ENCODE assay signal across 14 cellular contexts in genomic region chr6:16804007-16804303, GRCh38. TPM values are rescaled to one million over a fixed set of nuclear protein-coding genes. Genes with fewer than 3 reads are reported as not detected.
DNase-seq lines count a peak whose midpoint lies in the region; ATAC-seq and TF ChIP-seq lines count a peak whose summit lies in the region.
"Had no signal": no experiment of that assay in that cellular context is flagged by ENCODE, and none has a peak within 500 bp of the region (broad histone marks: within the 10 kb centered on the region; RNA-seq: fewer than 3 reads in every experiment).

No MANE protein-coding gene starts in this region.

- peaks cover 41 to 52% (median 48%) of the 10 kb centered on the region in 4 donors for H3K4me1 ChIP-seq in esophagus muscularis mucosa
- H3K4me1 ChIP-seq in neural progenitor cell = peaks cover 12% of the 10 kb centered on the region
- H3K4me1 ChIP-seq in Caco-2 = no peaks in the 10 kb centered on the region
- H3K4me1 ChIP-seq in CD8-positive, alpha-beta T cell (ENCODE audit: insufficient read depth, low read length) = no peaks in the 10 kb centered on the region
- H3K4me1 ChIP-seq: lower lobe of right lung had no signal

- H3K36me3 ChIP-seq in esophagus muscularis mucosa (no peaks in the 10 kb centered on the region), neural progenitor cell (no peaks in the 10 kb centered on the region), Caco-2 (ENCODE audit: control insufficient read depth, insufficient read depth, low read length) (no peaks in the 10 kb centered on the region)
- no peaks in the 10 kb centered on the region for H3K36me3 ChIP-seq in CD8-positive, alpha-beta T cell (ENCODE audit: insufficient read depth, low read length)
- H3K36me3 ChIP-seq: lower lobe of right lung had no signal

- H3K4me2 ChIP-seq in neural progenitor cell = peak overlapping the region; percentile 50

- peaks cover 7% of the 10 kb centered on the region for H3K9me3 Mint-ChIP-seq in neural progenitor cell
- H3K9me3 Mint-ChIP-seq in Caco-2 (ENCODE audit: unreplicated experiment) = peaks cover 7% of the 10 kb centered on the region
- no peaks in the 10 kb centered on the region for H3K9me3 Mint-ChIP-seq in CD8-positive, alpha-beta T cell
- H3K9me3 Mint-ChIP-seq: activated CD4-positive, alpha-beta T cell treated with anti-CD3 and anti-CD28 coated beads, Interleukin-2, amount 10 ng/mL, durations not matched to agents 7 days and 5 days had no signal

- no peaks in the 10 kb centered on the region for H3F3A ChIP-seq in neural progenitor cell (ENCODE audit: low read depth)

- CTCF ChIA-PET in Caco-2 (lab: Charles Lee) = no interaction called here
- CTCF ChIA-PET in CD8-positive, alpha-beta T cell (lab: Charles Lee) = no interaction called here

- TF ChIP-seq EP300 in esophagus muscularis mucosa (IDR thresholded peaks at IDR 0.05) = no peak

- H3K4me1 Mint-ChIP-seq in neural progenitor cell (peaks cover 37% of the 10 kb centered on the region), Caco-2 (ENCODE audit: low read depth, unreplicated experiment) (peaks cover 13% of the 10 kb centered on the region)
- H3K4me1 Mint-ChIP-seq in CD8-positive, alpha-beta T cell (ENCODE audit: low read depth) = no peaks in the 10 kb centered on the region
- H3K4me1 Mint-ChIP-seq: activated CD4-positive, alpha-beta T cell treated with anti-CD3 and anti-CD28 coated beads, Interleukin-2, amount 10 ng/mL, durations not matched to agents 7 days and 5 days had no signal

- no peak overlapping the region for H2AFZ ChIP-seq in neural progenitor cell (replicated peaks)

- H3K9me3 ChIP-seq in esophagus muscularis mucosa (no peaks in the 10 kb centered on the region), neural progenitor cell (ENCODE audit: low read depth) (no peaks in the 10 kb centered on the region), Caco-2 (no peaks in the 10 kb centered on the region)
- no peaks in the 10 kb centered on the region for H3K9me3 ChIP-seq in CD8-positive, alpha-beta T cell (ENCODE audit: low read length)
- H3K9me3 ChIP-seq: lower lobe of right lung had no signal

- H3K4me3 Mint-ChIP-seq in neural progenitor cell (peak overlapping the region; percentile 80), Caco-2 (ENCODE audit: unreplicated experiment) (no peak overlapping the region)
- H3K4me3 Mint-ChIP-seq in CD8-positive, alpha-beta T cell = no peak overlapping the region
- H3K4me3 Mint-ChIP-seq: activated CD4-positive, alpha-beta T cell treated with anti-CD3 and anti-CD28 coated beads, Interleukin-2, amount 10 ng/mL, durations not matched to agents 7 days and 5 days had no signal

- H3K9ac ChIP-seq in neural progenitor cell = no peak overlapping the region

- no peak for TF ChIP-seq CTCF in esophagus muscularis mucosa (IDR thresholded peaks at IDR 0.05)
- no peak for TF ChIP-seq CTCF in neural progenitor cell (IDR thresholded peaks at IDR 0.05)
- no peak for TF ChIP-seq CTCF in Caco-2 (IDR thresholded peaks at IDR 0.05; ENCODE audit: insufficient read depth in 1 of 2, low read depth in 1 of 2, low read length in 1 of 2, severe bottlenecking in 1 of 2, unreplicated experiment in 1 of 2)
- no peak for TF ChIP-seq CTCF in CD8-positive, alpha-beta T cell (IDR thresholded peaks at IDR 0.05)

- H3K36me3 Mint-ChIP-seq in neural progenitor cell = peaks cover under 1% of the 10 kb centered on the region
- no peaks in the 10 kb centered on the region for H3K36me3 Mint-ChIP-seq in Caco-2 (ENCODE audit: insufficient read depth, unreplicated experiment)
- no peaks in the 10 kb centered on the region for H3K36me3 Mint-ChIP-seq in CD8-positive, alpha-beta T cell

- H3K27me3 Mint-ChIP-seq in neural progenitor cell (ENCODE audit: insufficient read depth, low read depth) (peaks cover 5% of the 10 kb centered on the region), Caco-2 (ENCODE audit: insufficient read depth, unreplicated experiment) (no peaks in the 10 kb centered on the region)
- H3K27me3 Mint-ChIP-seq in CD8-positive, alpha-beta T cell (ENCODE audit: low read depth) = no peaks in the 10 kb centered on the region

- ATAC-seq in HG02870 (IDR thresholded peaks at IDR 0.05; ENCODE audit: unreplicated experiment) = no peak
- no peak for ATAC-seq in CD8-positive, alpha-beta T cell

- BruUV-seq in Caco-2 (replicated peaks; lab: Mats Ljungman, UMichigan) = no TSS peak

- WGBS in esophagus muscularis mucosa = 34% methylated on average over 3 of the region's 3 CpGs

- H3K27ac Mint-ChIP-seq in neural progenitor cell = peak overlapping the region; percentile 46
- H3K27ac Mint-ChIP-seq in Caco-2 (ENCODE audit: unreplicated experiment) = no peak overlapping the region
- no peak overlapping the region for H3K27ac Mint-ChIP-seq in CD8-positive, alpha-beta T cell
- H3K27ac Mint-ChIP-seq: activated CD4-positive, alpha-beta T cell treated with anti-CD3 and anti-CD28 coated beads, Interleukin-2, amount 10 ng/mL, durations not matched to agents 7 days and 5 days had no signal

- H3K4me3 ChIP-seq in esophagus muscularis mucosa (peak overlapping the region; percentile 41 to 44 (median 42)), neural progenitor cell (peak overlapping the region; percentile 13), Caco-2 (ENCODE audit: low read depth, low read length) (no peak overlapping the region)
- H3K4me3 ChIP-seq in CD8-positive, alpha-beta T cell (ENCODE audit: low read depth, low read length) = no peak overlapping the region
- H3K4me3 ChIP-seq: lower lobe of right lung had no signal

- H3K27ac ChIP-seq in esophagus muscularis mucosa (replicated peaks in 1 of 4) (peak overlapping the region; percentile 73 to 77 (median 74)), neural progenitor cell (no peak overlapping the region)
- H3K27ac ChIP-seq in CD8-positive, alpha-beta T cell (ENCODE audit: low read depth, low read length) = no peak overlapping the region
- H3K27ac ChIP-seq: lower lobe of right lung had no signal

- DNase-seq in COR-L47 (lab: John Stamatoyannopoulos, UW) (peak; percentile 15), NCI-H1436 treated with DMSO at 0.1 percent for 48 hours (lab: John Stamatoyannopoulos, UW) (peak; percentile 29), esophagus muscularis mucosa (ENCODE audit: extremely low spot score) (no peak), neural progenitor cell (ENCODE audit: low spot score) (no peak), hippocampal formation (lab: John Stamatoyannopoulos, UW) (no peak), Caco-2 (no peak)
- no peak for DNase-seq in CD8-positive, alpha-beta T cell
- DNase-seq: activated CD4-positive, alpha-beta T cell treated with anti-CD3 and anti-CD28 coated beads, Interleukin-2, amount 10 ng/mL, durations not matched to agents 7 days and 5 days; DMS79; lower lobe of right lung; NCI-H1092 treated with DMSO at 0.1 percent for 48 hours; SIG-M5; stimulated activated CD4-positive, alpha-beta T cell treated with anti-CD3 and anti-CD28 coated beads, Interleukin-15, amount 100 ng/mL, for 24 hours had no signal

- POLR2A ChIA-PET in Caco-2 (lab: Charles Lee) = no interaction called here
- POLR2A ChIA-PET in CD8-positive, alpha-beta T cell (lab: Charles Lee) = no interaction called here

- no peaks in the 10 kb centered on the region for H3K79me2 ChIP-seq in neural progenitor cell (ENCODE audit: low read depth)

- H4K20me1 ChIP-seq in neural progenitor cell (ENCODE audit: low read depth) = no peaks in the 10 kb centered on the region

- no peaks in the 10 kb centered on the region for H3K27me3 ChIP-seq in esophagus muscularis mucosa
- H3K27me3 ChIP-seq in neural progenitor cell = peaks cover 19% of the 10 kb centered on the region
- no peaks in the 10 kb centered on the region for H3K27me3 ChIP-seq in Caco-2 (replicated peaks; ENCODE audit: control insufficient read depth, insufficient read depth, low read length)
- H3K27me3 ChIP-seq in CD8-positive, alpha-beta T cell (ENCODE audit: insufficient read depth, low read length) = no peaks in the 10 kb centered on the region

- intact Hi-C loops in esophagus muscularis mucosa (cut with DNase I) = loop anchor here (10.0 kb wide), 2 partner anchors 161 to 281 kb away; no protein-coding TSS in a partner anchor
- intact Hi-C loops in Caco-2 (cut with micrococcal nuclease; ENCODE audit: unreplicated experiment) = no loop called here
- intact Hi-C loops in CD8-positive, alpha-beta T cell (cut with DNase I, micrococcal nuclease) = no loop called here

- no peak for TF ChIP-seq POLR2A in esophagus muscularis mucosa (IDR thresholded peaks at IDR 0.05; ENCODE audit: low read depth)

RNA-seq across cellular contexts. Expression of gene ATXN1, which starts 42.7 kb away (rescaled TPM):
- 10 to 100 TPM; 42.4 to 74.9 (median 52.1) TPM for total RNA-seq in esophagus muscularis mucosa
- 2.8 and 3.6 TPM in 2 replicates for total RNA-seq in neural progenitor cell (ENCODE audit: low replicate concordance)
- 14.2 and 15.2 TPM in 2 replicates for total RNA-seq in Caco-2 (2022)
- total RNA-seq in CD8-positive, alpha-beta T cell = 10 to 100 TPM; 73.3 to 81.1 TPM

Comparison
In these comparisons a context has a peak if more than half of its experiments do, and no peak if none do; other contexts are left out.
1. DNase-seq: peak in COR-L47 (single experiment) and NCI-H1436 treated with DMSO at 0.1 percent for 48 hours (single experiment); none in esophagus muscularis mucosa (single experiment), neural progenitor cell (single experiment), hippocampal formation (0 of 2), Caco-2 (0 of 2) and CD8-positive, alpha-beta T cell (0 of 7).
2. H3K27ac ChIP-seq: peak in esophagus muscularis mucosa (4 of 4); none in neural progenitor cell (single experiment) and CD8-positive, alpha-beta T cell (single experiment).
3. H3K4me3 ChIP-seq: peak in esophagus muscularis mucosa (4 of 4) and neural progenitor cell (single experiment); none in Caco-2 (single experiment) and CD8-positive, alpha-beta T cell (single experiment).